ENCODE assay signal across 23 cellular contexts in the genomic region with DNA sequence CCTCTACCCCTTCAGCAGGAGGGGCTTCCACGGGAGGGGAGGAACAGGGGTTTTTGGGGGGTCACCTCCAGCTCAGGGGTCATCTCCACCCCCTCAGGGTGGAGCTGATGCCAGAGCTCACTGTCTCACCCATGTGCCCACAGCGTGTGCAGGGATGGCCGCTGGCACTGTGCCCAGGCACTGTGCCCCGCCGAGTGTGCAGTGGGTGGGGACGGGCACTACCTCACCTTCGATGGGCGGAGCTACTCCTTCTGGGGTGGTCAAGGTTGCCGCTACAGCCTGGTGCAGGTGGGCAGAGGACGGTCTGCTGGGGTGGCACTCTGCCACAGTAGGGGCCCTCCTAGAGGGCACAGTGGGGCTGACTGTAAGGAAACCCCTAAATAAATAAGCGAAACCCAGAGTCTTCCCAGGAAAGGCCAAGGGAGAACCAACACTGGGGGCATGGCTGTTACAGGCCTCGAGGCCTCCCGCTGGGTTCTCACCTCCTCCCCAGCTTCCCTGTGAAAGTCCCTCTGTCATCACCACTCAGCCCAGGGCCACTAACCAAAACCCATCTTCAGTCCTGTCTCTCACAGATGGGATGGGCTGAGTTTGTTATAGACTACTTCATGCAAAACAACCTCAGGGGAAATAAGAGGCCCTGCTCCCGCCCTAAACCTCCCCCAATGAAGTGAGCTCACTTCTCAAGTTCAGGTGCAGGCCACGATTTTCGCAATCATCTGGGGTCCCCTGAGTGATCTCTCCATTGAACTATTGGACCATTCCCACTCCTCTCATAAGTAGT. TPM values are rescaled to one million over a fixed set of nuclear protein-coding genes. Genes with fewer than 3 reads are reported as not detected.
DNase-seq lines count a peak whose midpoint lies in the region; ATAC-seq and TF ChIP-seq lines count a peak whose summit lies in the region.
"Had no signal": no experiment of that assay in that cellular context is flagged by ENCODE, and none has a peak within 500 bp of the region (broad histone marks: within the 10 kb centered on the region; RNA-seq: fewer than 3 reads in every experiment).

No MANE protein-coding gene starts in this region.

- no peak overlapping the region for H3K9ac ChIP-seq in OCI-LY3 (ENCODE audit: low read length)
- H3K9ac ChIP-seq: SK-N-SH had no signal

- H3K36me3 ChIP-seq in left ventricle myocardium inferior, result no peaks in the 10 kb centered on the region
- H3K36me3 ChIP-seq in OCI-LY3 (replicated peaks; ENCODE audit: low read depth, low read length), result no peaks in the 10 kb centered on the region

- ATAC-seq in Right ventricle myocardium superior (ENCODE audit: poor library complexity), result no peak
- ATAC-seq in GM21619 (IDR thresholded peaks at IDR 0.05; ENCODE audit: unreplicated experiment), result peak; percentile 43
- peak; percentile 27 to 42 for ATAC-seq in naive B cell (ENCODE audit: low read depth in 2 of 2)

- no peak overlapping the region for H2AFZ ChIP-seq in OCI-LY3 (ENCODE audit: low read depth, low read length)

- no peak overlapping the region for H3K27ac Mint-ChIP-seq in naive B cell
- H3K27ac Mint-ChIP-seq: HFFc6 had no signal

- H3K79me2 ChIP-seq in OCI-LY3 (ENCODE audit: low read length), result no peaks in the 10 kb centered on the region

- peaks cover 6% of the 10 kb centered on the region for H3K27me3 ChIP-seq in left ventricle myocardium inferior (ENCODE audit: low read depth)
- H3K27me3 ChIP-seq in OCI-LY3 (ENCODE audit: low read depth, low read length), result peaks cover 33% of the 10 kb centered on the region

- TF ChIP-seq CTCF in left ventricle myocardium inferior (IDR thresholded peaks at IDR 0.05; ENCODE audit: borderline replicate concordance), result no peak
- TF ChIP-seq CTCF in OCI-LY3 (IDR thresholded peaks at IDR 0.05; ENCODE audit: low read depth, low read length), result no peak

- H3K27me3 Mint-ChIP-seq in naive B cell, result peaks cover 0 to 4% (median 0%) of the 10 kb centered on the region in 3 donors

- intact Hi-C loops in Right ventricle myocardium superior (cut with DNase I), result no loop called here
- intact Hi-C loops in left ventricle myocardium inferior (cut with micrococcal nuclease), result no loop called here

- H3K4me1 ChIP-seq in left ventricle myocardium inferior (peaks cover 22% of the 10 kb centered on the region), OCI-LY3 (ENCODE audit: low read length) (peaks cover 8% of the 10 kb centered on the region)

- DNase-seq in Right ventricle myocardium superior, result peak; percentile 24
- DNase-seq in left ventricle myocardium inferior, result no peak
- DNase-seq in naive B cell, result no peak
- no peak for DNase-seq in cerebellar nuclear complex (lab: John Stamatoyannopoulos, UW)
- no peak for DNase-seq in NCI-H187 treated with DMSO at 0.1 percent for 48 hours (lab: John Stamatoyannopoulos, UW)
- DNase-seq in stimulated activated CD4-positive, alpha-beta T cell treated with anti-CD3 and anti-CD28 coated beads, Interleukin-4, amount 100 ng/mL, for 1 hour, result no peak
- DNase-seq: AML-193, DMS53, EL, HFFc6, MM.1S, NCI-H1092 treated with DMSO at 0.1 percent for 48 hours, NCI-H1436 treated with DMSO at 0.1 percent for 48 hours, NCI-H2029, NCI-H226, NCI-H510A treated with DMSO at 0.1 percent for 48 hours, NCI-H82, SHP77 treated with DMSO at 0.1 percent for 48 hours, SK-N-SH had no signal

- H3K27ac ChIP-seq in left ventricle myocardium inferior (replicated peaks) (no peak overlapping the region), OCI-LY3 (ENCODE audit: low read length) (no peak overlapping the region)

- H3K9me3 ChIP-seq in left ventricle myocardium inferior (replicated peaks), result no peaks in the 10 kb centered on the region
- H3K9me3 ChIP-seq in OCI-LY3 (ENCODE audit: insufficient read depth, low read length), result no peaks in the 10 kb centered on the region
- H3K9me3 ChIP-seq: SK-N-SH had no signal

- peak overlapping the region; percentile 20; the same call in 1 of the 2 replicates for H3K4me2 ChIP-seq in OCI-LY3 (ENCODE audit: low read length)
- H3K4me2 ChIP-seq: SK-N-SH had no signal

- H3K9me3 Mint-ChIP-seq in naive B cell, result no peaks in the 10 kb centered on the region
- H3K9me3 Mint-ChIP-seq: HFFc6 had no signal

- peaks cover 3 to 6% (median 3%) of the 10 kb centered on the region in 3 donors for H3K4me1 Mint-ChIP-seq in naive B cell

- no peaks in the 10 kb centered on the region for H4K20me1 ChIP-seq in OCI-LY3 (ENCODE audit: insufficient read depth, low read length)

- H3K36me3 Mint-ChIP-seq in naive B cell, result no peaks in the 10 kb centered on the region
- H3K36me3 Mint-ChIP-seq: CD14-positive monocyte had no signal

- H3K4me3 ChIP-seq in left ventricle myocardium inferior (no peak overlapping the region), OCI-LY3 (ENCODE audit: low read length) (no peak overlapping the region)

- H3K4me3 Mint-ChIP-seq in naive B cell, result no peak overlapping the region
- H3K4me3 Mint-ChIP-seq: CD14-positive monocyte, HFFc6 had no signal

RNA-seq across cellular contexts. Expression of gene ZNF467, which starts 7.4 kb away (rescaled TPM):
- total RNA-seq in Right ventricle myocardium superior (5.2 TPM), left ventricle myocardium inferior (5.2 TPM)
- 1 to 10 TPM in 1 of 6 donors, under 1 TPM in 3, not detected in 2; 0.15 to 1.2 (median 0.46) TPM for polyA plus RNA-seq in naive B cell (ENCODE audit: low read depth in 6 of 6)
- total RNA-seq: A172 had no signal

RNA-seq across cellular contexts. Expression of gene ZNF862, which starts 57.3 kb away (rescaled TPM):
- 12.2 TPM for total RNA-seq in Right ventricle myocardium superior
- total RNA-seq in left ventricle myocardium inferior, result 10.4 TPM
- 1 to 10 TPM; 2.7 to 8.6 (median 4.6) TPM for polyA plus RNA-seq in naive B cell (ENCODE audit: low read depth in 6 of 6)
